In genomic region chr16:180921-181667, GRCh38 we compare ENCODE assay signal across 1 cellular context.
TF ChIP-seq lines count a peak whose summit lies in the region.

No MANE protein-coding gene starts in this region.

TF ChIP-seq in WTC11, 78 proteins besides CTCF, POLR2A, EP300 and RAD21 (continued from another document and continues in another):
- peak; percentile 98 for TF ChIP-seq ARID4B (CRISPR knock-in tag; IDR thresholded peaks at IDR 0.05; ENCODE audit: borderline replicate concordance)
- TF ChIP-seq USF2 (CRISPR knock-in tag; IDR thresholded peaks at IDR 0.05) = peak; percentile 29
- no peak for TF ChIP-seq JAZF1 (CRISPR knock-in tag; IDR thresholded peaks at IDR 0.05)
- peak; percentile 77 for TF ChIP-seq NR2C2 (CRISPR knock-in tag; IDR thresholded peaks at IDR 0.05)
- TF ChIP-seq ZNF396 (CRISPR knock-in tag; IDR thresholded peaks at IDR 0.05; ENCODE audit: borderline replicate concordance) = no peak
- TF ChIP-seq GABPB1 (CRISPR knock-in tag; IDR thresholded peaks at IDR 0.05) = peak; percentile 89
- TF ChIP-seq E2F4 (CRISPR knock-in tag; IDR thresholded peaks at IDR 0.05; ENCODE audit: borderline replicate concordance, low read depth) = peak; percentile 93
- TF ChIP-seq MXD4 (CRISPR knock-in tag; IDR thresholded peaks at IDR 0.05; ENCODE audit: borderline replicate concordance) = no peak
- TF ChIP-seq AR (CRISPR knock-in tag; IDR thresholded peaks at IDR 0.05) = peak; percentile 83; the same call in 1 of the 2 replicates
- no peak for TF ChIP-seq HMGA2 (CRISPR knock-in tag; IDR thresholded peaks at IDR 0.05)
- peak; percentile 98 for TF ChIP-seq SMAD3 (CRISPR knock-in tag; IDR thresholded peaks at IDR 0.05; ENCODE audit: borderline replicate concordance)
- TF ChIP-seq ZNF138 (CRISPR knock-in tag; conservative IDR thresholded peaks at IDR 0.05) = peak; percentile 96
- peak; percentile 97 for TF ChIP-seq RELA (CRISPR knock-in tag; IDR thresholded peaks at IDR 0.05; ENCODE audit: borderline replicate concordance)
- TF ChIP-seq ETV6 (CRISPR knock-in tag; IDR thresholded peaks at IDR 0.05) = peak; percentile 98
- 0 out of 2 replicates have a peak, but pooled peaks have one; percentile 76 for TF ChIP-seq NR3C1 (CRISPR knock-in tag; conservative IDR thresholded peaks at IDR 0.05; ENCODE audit: low read depth)
- peak; percentile 79; the same call in 1 of the 2 replicates for TF ChIP-seq ZNF219 (CRISPR knock-in tag; IDR thresholded peaks at IDR 0.05; ENCODE audit: borderline replicate concordance)
- TF ChIP-seq GTF2I (CRISPR knock-in tag; conservative IDR thresholded peaks at IDR 0.05) = no peak
- peak; percentile 94 for TF ChIP-seq PRRX2 (CRISPR knock-in tag; IDR thresholded peaks at IDR 0.05)
- peak; percentile 97 for TF ChIP-seq FOXP4 (CRISPR knock-in tag; IDR thresholded peaks at IDR 0.05)
- TF ChIP-seq ZNF263 (CRISPR knock-in tag; IDR thresholded peaks at IDR 0.05; ENCODE audit: low read depth) = peak; percentile 48; the same call in 1 of the 2 replicates
- peak; percentile 67; the same call in 1 of the 2 replicates for TF ChIP-seq ZNF512 (CRISPR knock-in tag; IDR thresholded peaks at IDR 0.05; ENCODE audit: borderline replicate concordance)
- peak; percentile 92; the same call in 1 of the 2 replicates for TF ChIP-seq E2F5 (CRISPR knock-in tag; IDR thresholded peaks at IDR 0.05)
- peak; percentile 88 for TF ChIP-seq EMX1 (CRISPR knock-in tag; IDR thresholded peaks at IDR 0.05)
- TF ChIP-seq ZNF121 (CRISPR knock-in tag; IDR thresholded peaks at IDR 0.05) = peak; percentile 74
- peak; percentile 68; the same call in 1 of the 2 replicates for TF ChIP-seq ERG (CRISPR knock-in tag; IDR thresholded peaks at IDR 0.05)
- no peak for TF ChIP-seq GRHL2 (CRISPR knock-in tag; IDR thresholded peaks at IDR 0.05; ENCODE audit: insufficient replicate concordance, severe bottlenecking)
- peak; percentile 96 for TF ChIP-seq NFE2L1 (CRISPR knock-in tag; IDR thresholded peaks at IDR 0.05)
- peak; percentile 97 for TF ChIP-seq MYBL2 (CRISPR knock-in tag; IDR thresholded peaks at IDR 0.05)
- TF ChIP-seq TP53 (CRISPR knock-in tag; IDR thresholded peaks at IDR 0.05) = peak; percentile 98
- peak; percentile 90; the same call in 1 of the 2 replicates for TF ChIP-seq ZNF281 (CRISPR knock-in tag; IDR thresholded peaks at IDR 0.05)
- TF ChIP-seq FOXP1 (CRISPR knock-in tag; IDR thresholded peaks at IDR 0.05; ENCODE audit: borderline replicate concordance) = peak; percentile 100
- peak; percentile 92; the same call in 1 of the 2 replicates for TF ChIP-seq AFF4 (CRISPR knock-in tag; IDR thresholded peaks at IDR 0.05; ENCODE audit: borderline replicate concordance)
- peak; percentile 92 for TF ChIP-seq JUN (CRISPR knock-in tag; IDR thresholded peaks at IDR 0.05)
- TF ChIP-seq CREM (CRISPR knock-in tag; IDR thresholded peaks at IDR 0.05) = peak; percentile 80
